Comparison of ENCODE assay signal across 1 cellular context in genomic region chr17:66432558-66432957, GRCh38.
TF ChIP-seq lines count a peak whose summit lies in the region.

No MANE protein-coding gene starts in this region.

TF ChIP-seq in SK-N-SH, 30 proteins besides CTCF, POLR2A, EP300 and RAD21 (continued from another document):
- TF ChIP-seq USF2 (IDR thresholded peaks at IDR 0.05; ENCODE audit: borderline replicate concordance, low read depth, low read length) = no peak
- no peak for TF ChIP-seq TEAD4 (IDR thresholded peaks at IDR 0.05; ENCODE audit: borderline replicate concordance, insufficient read depth)
